ENCODE assay signal across 34 cellular contexts in genomic region chrX:29671426-29671825, GRCh38.
"Had no signal": no experiment of that assay in that cellular context is flagged by ENCODE, and none has a peak within 500 bp of the region (broad histone marks: within the 10 kb centered on the region; RNA-seq: fewer than 3 reads in every experiment).

No MANE protein-coding gene starts in this region.

- H3K4me3 ChIP-seq: adrenal gland, breast epithelium, esophagus muscularis mucosa, heart left ventricle, left ventricle myocardium inferior, lung, neural progenitor cell, psoas muscle, right atrium auricular region, smooth muscle cell, uterus had no signal

- H3K4me1 Mint-ChIP-seq: activated B cell treated with CpG ODN at 0.5 μM for 24 hours; natural killer cell; neural progenitor cell; stimulated activated memory B cell treated with anti-CD40 and anti-IgM and Interleukin-4, amounts not matched to agents 10 μg/mL and 1 μg/mL and 100 μg/mL, for 72 hours; stimulated activated naive CD8-positive, alpha-beta T cell treated with anti-CD3 and anti-CD28 coated beads, Interleukin-15, amount 100 ng/mL, for 72 hours had no signal

- H3K27me3 ChIP-seq: adrenal gland, esophagus muscularis mucosa, heart left ventricle, neural progenitor cell, right atrium auricular region, uterus had no signal

- DNase-seq: activated B cell treated with CpG ODN at 0.5 μM for 24 hours; activated CD4-positive, alpha-beta T cell treated with anti-CD3 and anti-CD28 coated beads, Interleukin-2, amount 50 U/mL, for 1 hour; activated effector memory CD4-positive, alpha-beta T cell treated with Interleukin-2 at 50 U/mL for 16 hours; activated naive CD4-positive, alpha-beta T cell treated with Interleukin-2 at 50 U/mL for 16 hours; adrenal gland; aorta; central memory CD4-positive, alpha-beta T cell; dermis blood vessel endothelial cell; effector CD4-positive, alpha-beta T cell; heart left ventricle; left ventricle myocardium inferior; mesendoderm; natural killer cell; occipital lobe; psoas muscle; stimulated activated CD4-positive, alpha-beta T cell treated with anti-CD3 and anti-CD28 coated beads, Interleukin-1b, Interleukin-23, amount 100 ng/mL, for 48 hours; stimulated activated CD4-positive, alpha-beta T cell treated with anti-CD3 and anti-CD28 coated beads, Interleukin-4, amount 100 ng/mL, for 4 hours; stimulated activated CD8-positive, alpha-beta memory T cell treated with anti-CD3 and anti-CD28 coated beads, Interleukin-4, amount 100 ng/mL, for 48 hours; stimulated activated naive CD8-positive, alpha-beta T cell treated with anti-CD3 and anti-CD28 coated beads, Interleukin-15, amount 100 ng/mL, for 72 hours; substantia nigra; T-helper 1 cell; uterus had no signal

- H3K9ac ChIP-seq: neural progenitor cell, parathyroid adenoma had no signal

- H3K4me2 ChIP-seq: neural progenitor cell, smooth muscle cell had no signal

- H3K27ac Mint-ChIP-seq: activated B cell treated with CpG ODN at 0.5 μM for 24 hours; activated naive CD8-positive, alpha-beta T cell; natural killer cell; neural progenitor cell; stimulated activated memory B cell treated with anti-CD40 and anti-IgM and Interleukin-4, amounts not matched to agents 10 μg/mL and 1 μg/mL and 100 μg/mL, for 72 hours; stimulated activated naive CD8-positive, alpha-beta T cell treated with anti-CD3 and anti-CD28 coated beads, Interleukin-15, amount 100 ng/mL, for 72 hours; T-helper 2 cell treated with Interferon-gamma antibody and Interleukin-4, amounts not matched to agents 5 μg/mL and 100 μg/mL, for 36 hours; type B pancreatic cell had no signal

- H3K36me3 ChIP-seq: adrenal gland, breast epithelium, esophagus muscularis mucosa, heart left ventricle, left ventricle myocardium inferior, neural progenitor cell, right atrium auricular region, uterus had no signal

- H2AFZ ChIP-seq: neural progenitor cell, parathyroid adenoma had no signal

- ATAC-seq: heart left ventricle; natural killer cell; psoas muscle; stimulated activated memory B cell treated with anti-CD40 and anti-IgM and Interleukin-4, amounts not matched to agents 10 μg/mL and 1 μg/mL and 100 μg/mL, for 72 hours; stimulated activated naive CD8-positive, alpha-beta T cell treated with anti-CD3 and anti-CD28 coated beads, Interleukin-15, amount 100 ng/mL, for 72 hours had no signal

- H3K9me3 ChIP-seq: adrenal gland, breast epithelium, esophagus muscularis mucosa, heart left ventricle, left ventricle myocardium inferior, psoas muscle, right atrium auricular region, uterus had no signal

- H3K4me1 ChIP-seq: adrenal gland, breast epithelium, esophagus muscularis mucosa, heart left ventricle, left ventricle myocardium inferior, neural progenitor cell, parathyroid adenoma, psoas muscle, right atrium auricular region, uterus had no signal

- FAIRE-seq: islet of Langerhans had no signal

- H3K36me3 Mint-ChIP-seq: activated naive CD8-positive, alpha-beta T cell; natural killer cell; neural progenitor cell; stimulated activated memory B cell treated with anti-CD40 and anti-IgM and Interleukin-4, amounts not matched to agents 10 μg/mL and 1 μg/mL and 100 μg/mL, for 72 hours; type B pancreatic cell had no signal

- H3K79me2 ChIP-seq: parathyroid adenoma had no signal

- H3K4me3 Mint-ChIP-seq: activated B cell treated with CpG ODN at 0.5 μM for 24 hours; activated naive CD8-positive, alpha-beta T cell; natural killer cell; neural progenitor cell; stimulated activated memory B cell treated with anti-CD40 and anti-IgM and Interleukin-4, amounts not matched to agents 10 μg/mL and 1 μg/mL and 100 μg/mL, for 72 hours; stimulated activated naive CD8-positive, alpha-beta T cell treated with anti-CD3 and anti-CD28 coated beads, Interleukin-15, amount 100 ng/mL, for 72 hours; T-helper 2 cell treated with Interferon-gamma antibody and Interleukin-4, amounts not matched to agents 5 μg/mL and 100 μg/mL, for 36 hours; type B pancreatic cell had no signal

- H3K27me3 Mint-ChIP-seq: activated B cell treated with CpG ODN at 0.5 μM for 24 hours; activated naive CD8-positive, alpha-beta T cell; stimulated activated memory B cell treated with anti-CD40 and anti-IgM and Interleukin-4, amounts not matched to agents 10 μg/mL and 1 μg/mL and 100 μg/mL, for 72 hours; stimulated activated naive CD8-positive, alpha-beta T cell treated with anti-CD3 and anti-CD28 coated beads, Interleukin-15, amount 100 ng/mL, for 72 hours; type B pancreatic cell had no signal

- H3K27ac ChIP-seq: adrenal gland, breast epithelium, esophagus muscularis mucosa, heart left ventricle, left ventricle myocardium inferior, neural progenitor cell, parathyroid adenoma, psoas muscle, right atrium auricular region, uterus had no signal

- H3K9me3 Mint-ChIP-seq: activated B cell treated with CpG ODN at 0.5 μM for 24 hours; neural progenitor cell; stimulated activated memory B cell treated with anti-CD40 and anti-IgM and Interleukin-4, amounts not matched to agents 10 μg/mL and 1 μg/mL and 100 μg/mL, for 72 hours; stimulated activated naive CD8-positive, alpha-beta T cell treated with anti-CD3 and anti-CD28 coated beads, Interleukin-15, amount 100 ng/mL, for 72 hours; type B pancreatic cell had no signal
